In the genomic region with DNA sequence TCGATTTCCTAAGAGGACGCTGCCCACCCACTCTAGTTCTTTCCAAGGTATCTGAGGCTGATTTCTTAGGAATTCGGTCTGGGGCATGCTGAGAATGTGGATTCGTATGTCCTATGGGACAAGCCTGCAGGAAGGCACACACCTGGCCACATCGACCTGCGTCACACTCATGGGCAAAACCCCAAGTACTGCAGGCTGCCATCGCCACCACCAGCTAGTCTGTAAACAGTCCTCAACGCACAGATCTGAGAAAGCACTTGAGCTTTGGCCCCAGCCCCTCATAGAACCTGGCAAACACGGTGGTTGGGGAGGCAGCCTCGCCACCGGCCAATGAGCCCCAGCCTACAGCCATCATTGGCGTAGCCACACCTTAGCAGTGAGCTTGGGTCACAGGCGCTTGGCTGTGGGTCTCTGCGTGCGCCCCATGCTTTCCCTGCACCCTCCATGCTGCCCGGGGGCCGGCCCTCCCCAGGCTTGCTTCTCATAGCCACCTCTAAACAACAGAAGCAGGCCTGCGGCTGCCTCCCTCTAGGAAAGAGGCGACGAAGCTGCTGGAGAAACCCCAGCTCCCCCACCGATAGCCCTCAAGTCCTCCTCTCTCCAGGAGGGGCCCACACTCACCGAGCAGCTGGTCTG, we compare ENCODE assay signal across 16 cellular contexts.
A peak's percentile ranks its signal among the peaks of the same experiment; 100 is the strongest.
DNase-seq lines count a peak whose midpoint lies in the region; ATAC-seq and TF ChIP-seq lines count a peak whose summit lies in the region.
"Had no signal": no experiment of that assay in that cellular context is flagged by ENCODE, and none has a peak within 500 bp of the region (broad histone marks: within the 10 kb centered on the region; RNA-seq: fewer than 3 reads in every experiment).

No MANE protein-coding gene starts in this region.

- peak overlapping the region; percentile 29; the same call in 1 of the 2 replicates for H3K4me2 ChIP-seq in BLaER1
- peak overlapping the region; percentile 81 for H3K4me2 ChIP-seq in GM23338

- H3K4me1 ChIP-seq in BLaER1 (peaks cover 87% of the 10 kb centered on the region), GM23338 (ENCODE audit: insufficient read depth) (peaks cover 62% of the 10 kb centered on the region), lower lobe of right lung (peaks cover 28% of the 10 kb centered on the region)
- H3K4me1 ChIP-seq: adrenal gland had no signal

- H4K20me1 ChIP-seq in BLaER1 (peaks cover 100% of the 10 kb centered on the region), GM23338 (replicated peaks; ENCODE audit: insufficient read depth) (peaks cover 40% of the 10 kb centered on the region)

- H3K9me3 ChIP-seq in BLaER1 (no peaks in the 10 kb centered on the region), lower lobe of right lung (no peaks in the 10 kb centered on the region)
- H3K9me3 ChIP-seq: adrenal gland, ovary had no signal

- H3K27ac ChIP-seq in BLaER1, result 0 out of 2 replicates have a peak overlapping the region, but pooled peaks have one; percentile 27
- peak overlapping the region; percentile 100 for H3K27ac ChIP-seq in GM23338 (ENCODE audit: low read depth)
- peak overlapping the region; percentile 18 for H3K27ac ChIP-seq in lower lobe of right lung
- H3K27ac ChIP-seq: adrenal gland, VCaP had no signal

- H3K36me3 ChIP-seq in BLaER1, result peaks cover 81% of the 10 kb centered on the region
- peaks cover 14% of the 10 kb centered on the region for H3K36me3 ChIP-seq in GM23338 (ENCODE audit: insufficient read depth)
- H3K36me3 ChIP-seq in lower lobe of right lung, result peaks cover 42% of the 10 kb centered on the region

- no peak for TF ChIP-seq CTCF in GM23338 (conservative IDR thresholded peaks at IDR 0.05; ENCODE audit: low read depth in 2 of 2)
- TF ChIP-seq CTCF in brain (conservative IDR thresholded peaks at IDR 0.05), result no peak
- no peak for TF ChIP-seq CTCF in lower lobe of right lung (IDR thresholded peaks at IDR 0.05)

- no peaks in the 10 kb centered on the region; the same call in 1 of the 3 replicates for H3K9me3 Mint-ChIP-seq in GM23338
- no peaks in the 10 kb centered on the region for H3K9me3 Mint-ChIP-seq in brain

- H3K4me3 ChIP-seq in BLaER1, result no peak overlapping the region
- peak overlapping the region; percentile 44 for H3K4me3 ChIP-seq in GM23338
- no peak overlapping the region for H3K4me3 ChIP-seq in lower lobe of right lung
- H3K4me3 ChIP-seq: adrenal gland, ovary had no signal

- no peaks in the 10 kb centered on the region for H3K9me2 ChIP-seq in GM23338 (ENCODE audit: insufficient read depth)

- H3K9ac ChIP-seq in BLaER1, result no peak overlapping the region

- H3K4me3 Mint-ChIP-seq in GM23338 (peak overlapping the region; percentile 54; the same call in 2 of the 3 replicates), brain (no peak overlapping the region)
- H3K4me3 Mint-ChIP-seq: T-helper 17 cell had no signal

- peaks cover 45% of the 10 kb centered on the region for H3K27me3 Mint-ChIP-seq in GM23338 (ENCODE audit: insufficient read depth, low read depth, poor library complexity)
- H3K27me3 Mint-ChIP-seq in brain, result no peaks in the 10 kb centered on the region
- H3K27me3 Mint-ChIP-seq: T-helper 17 cell had no signal

- peaks cover 67% of the 10 kb centered on the region for H3K79me2 ChIP-seq in GM23338 (replicated peaks; ENCODE audit: insufficient read depth)

- intact Hi-C loops in lower lobe of right lung (cut with DNase I), result no loop called here

- no peak for ATAC-seq in GM23338
- ATAC-seq in lower lobe of right lung, result peak in 1 of 2 donors; percentile 77
- ATAC-seq: T-helper 17 cell had no signal

- H3K27ac Mint-ChIP-seq in GM23338 (peak overlapping the region; percentile 96), brain (peak overlapping the region in 4 of 5 experiments; percentile 38 to 79 (median 70))
- H3K27ac Mint-ChIP-seq: T-helper 17 cell had no signal

- H3K4me1 Mint-ChIP-seq in GM23338, result peaks cover 78% of the 10 kb centered on the region
- peaks cover 43% of the 10 kb centered on the region for H3K4me1 Mint-ChIP-seq in brain

- peak; percentile 61 for DNase-seq in GM23338 (ENCODE audit: low spot score)
- no peak for DNase-seq in lower lobe of right lung
- no peak for DNase-seq in HCEC 1CT
- no peak for DNase-seq in T-helper 1 cell
- no peak for DNase-seq in stimulated activated CD4-positive, alpha-beta T cell treated with anti-CD3 and anti-CD28 coated beads, Interleukin-15, amount 100 ng/mL, for 24 hours
- DNase-seq: adrenal gland, EL, Karpas-422, NCI-H1105, NCI-H526, substantia nigra, T-helper 17 cell had no signal

- H3F3A ChIP-seq in GM23338 (replicated peaks; ENCODE audit: low read depth), result peaks cover 43% of the 10 kb centered on the region

- H3K27me3 ChIP-seq in BLaER1 (no peaks in the 10 kb centered on the region), GM23338 (ENCODE audit: insufficient read depth) (no peaks in the 10 kb centered on the region), lower lobe of right lung (ENCODE audit: low read depth) (no peaks in the 10 kb centered on the region)
- H3K27me3 ChIP-seq: adrenal gland, ovary had no signal

- H3K36me3 Mint-ChIP-seq in GM23338 (ENCODE audit: low read depth) (peaks cover 32% of the 10 kb centered on the region), brain (peaks cover 23% of the 10 kb centered on the region)

- H2AFZ ChIP-seq in GM23338, result no peak overlapping the region

TF ChIP-seq in GM23338, 12 proteins besides CTCF, POLR2A, EP300 and RAD21 (continues in another document):
- no peak for TF ChIP-seq ZNF114 (CRISPR knock-in tag; IDR thresholded peaks at IDR 0.05)
- no peak for TF ChIP-seq ZNF331 (CRISPR knock-in tag; IDR thresholded peaks at IDR 0.05; ENCODE audit: low read depth)
- no peak for TF ChIP-seq CREB1 (CRISPR knock-in tag; IDR thresholded peaks at IDR 0.05; ENCODE audit: low read depth)
- TF ChIP-seq EZH2 (IDR thresholded peaks at IDR 0.05; ENCODE audit: low read depth, unreplicated experiment), result no peak
- TF ChIP-seq POLR2AphosphoS5 (IDR thresholded peaks at IDR 0.05; ENCODE audit: low read depth), result no peak
- TF ChIP-seq REST (IDR thresholded peaks at IDR 0.05; ENCODE audit: unreplicated experiment), result no peak
- TF ChIP-seq EZH2phosphoT487 (IDR thresholded peaks at IDR 0.05; ENCODE audit: unreplicated experiment), result no peak

Comparison
In these comparisons a context has a peak if more than half of its experiments do, and no peak if none do; other contexts are left out.
1. H3K27ac ChIP-seq: peak in every context shown above with its lines; median percentile 100 in GM23338; 27 in BLaER1; 18 in lower lobe of right lung.